Comparison of ENCODE assay signal across 8 cellular contexts in genomic region chr13:95676775-95677563, GRCh38. TPM values are rescaled to one million over a fixed set of nuclear protein-coding genes. Genes with fewer than 3 reads are reported as not detected.
DNase-seq lines count a peak whose midpoint lies in the region; ATAC-seq and TF ChIP-seq lines count a peak whose summit lies in the region.

Gene DNAJC3, plus strand, starts transcription at chr13:95677139. Its CDS starts 117 bp downstream, at chr13:95677256.

- H3K9me3 ChIP-seq in PC-3 (ENCODE audit: low read length), result no peaks in the 10 kb centered on the region
- H3K9me3 ChIP-seq in mucosa of descending colon, result peaks cover 2% of the 10 kb centered on the region

- peak within 1 kb of the TSS; percentile 71 for H3K27ac ChIP-seq in PC-3 (ENCODE audit: low read length)

- no TSS peak for BruUV-seq in PC-3 (replicated peaks; lab: Mats Ljungman, UMichigan)

- POLR2A ChIA-PET in PC-3 (lab: Charles Lee; ENCODE audit: unreplicated experiment), result interaction anchor here (0.5 to 0.6 kb wide), 2 partner anchors 16 to 157 kb away, joined by 3 read pairs; no protein-coding TSS in a partner anchor

- DNase-seq in DMS114 treated with DMSO at 0.1 percent for 48 hours (lab: John Stamatoyannopoulos, UW; ENCODE audit: unreplicated experiment) (peak; percentile 82), PC-3 (peak; percentile 94), activated T-cell treated with anti-CD3 and anti-CD28 coated beads for 48 hours (ENCODE audit: low read depth) (peak; percentile 98), epithelial cell of esophagus (ENCODE audit: low read depth) (peak; percentile 99), mucosa of descending colon (peak; percentile 99)
- peak; percentile 97 for DNase-seq in stimulated activated CD8-positive, alpha-beta memory T cell treated with anti-CD3 and anti-CD28 coated beads, Interleukin-4, amount 100 ng/mL, for 24 hours (ENCODE audit: low read depth)

- intact Hi-C loops in PC-3 (cut with micrococcal nuclease) (loop anchor here (5.0 to 10.0 kb wide), 2 partner anchors 98 to 155 kb away; no protein-coding TSS in a partner anchor), mucosa of descending colon (cut with DNase I, micrococcal nuclease) (no loop called here)

- H2AFZ ChIP-seq in PC-3 (ENCODE audit: low read length), result peak within 1 kb of the TSS; percentile 86

- CTCF ChIA-PET in PC-3 (lab: Charles Lee), result interaction anchor here (0.5 to 1.0 kb wide), 3 partner anchors 16 to 304 kb away, joined by 3 to 5 read pairs (median 5); no protein-coding TSS in a partner anchor

- no peaks in the 10 kb centered on the region for H3F3A ChIP-seq in PC-3 (ENCODE audit: low read length, unreplicated experiment)

- peak within 1 kb of the TSS; percentile 98 for H3K4me3 ChIP-seq in PC-3 (ENCODE audit: low read length)
- peak within 1 kb of the TSS; percentile 85 for H3K4me3 ChIP-seq in epithelial cell of esophagus (ENCODE audit: low read length)
- H3K4me3 ChIP-seq in mucosa of descending colon, result peak within 1 kb of the TSS; percentile 95

- peak; percentile 93 for ATAC-seq in GM21576 (IDR thresholded peaks at IDR 0.05; ENCODE audit: unreplicated experiment)
- peak; percentile 93 for ATAC-seq in PC-3
- peak; percentile 97 for ATAC-seq in mucosa of descending colon

- H3K4me1 ChIP-seq in PC-3 (ENCODE audit: insufficient read depth, low read length), result peaks cover 35% of the 10 kb centered on the region
- peaks cover 21% of the 10 kb centered on the region for H3K4me1 ChIP-seq in mucosa of descending colon (ENCODE audit: low read depth)

- H3K9me2 ChIP-seq in PC-3 (replicated peaks; ENCODE audit: low read length), result no peaks in the 10 kb centered on the region

- peaks cover 70% of the 10 kb centered on the region for H3K79me2 ChIP-seq in PC-3 (ENCODE audit: low read length)

- TF ChIP-seq CTCF in PC-3 (conservative IDR thresholded peaks at IDR 0.05; ENCODE audit: low read depth, low read length) (no peak), epithelial cell of esophagus (IDR thresholded peaks at IDR 0.05; ENCODE audit: insufficient read depth, low read depth, low read length, missing control alignments) (no peak), mucosa of descending colon (IDR thresholded peaks at IDR 0.05) (peak; percentile 8)

- TF ChIP-seq EP300 in Ishikawa (IDR thresholded peaks at IDR 0.05; ENCODE audit: borderline replicate concordance), result no peak; the same call in 1 of the 2 replicates

- H3K36me3 ChIP-seq in PC-3 (ENCODE audit: low read depth, low read length) (no peaks in the 10 kb centered on the region), mucosa of descending colon (ENCODE audit: low read depth) (no peaks in the 10 kb centered on the region)

- H3K9ac ChIP-seq in PC-3 (ENCODE audit: low read length), result peak within 1 kb of the TSS; percentile 95

- no peak for TF ChIP-seq RAD21 in Ishikawa (IDR thresholded peaks at IDR 0.05; ENCODE audit: low read depth)

- H3K4me2 ChIP-seq in PC-3 (ENCODE audit: low read length), result peak within 1 kb of the TSS; percentile 97

- H3K27me3 ChIP-seq in PC-3 (ENCODE audit: low read length), result no peaks in the 10 kb centered on the region

- H4K20me1 ChIP-seq in PC-3 (ENCODE audit: low read length), result peaks cover 18% of the 10 kb centered on the region

TF ChIP-seq in Ishikawa, 13 proteins besides CTCF, POLR2A, EP300 and RAD21:
- TF ChIP-seq REST (IDR thresholded peaks at IDR 0.05; ENCODE audit: low read depth), result no peak
- TF ChIP-seq TAF1 (IDR thresholded peaks at IDR 0.05; ENCODE audit: low read depth), result peak; percentile 93
- TF ChIP-seq FOXM1 (IDR thresholded peaks at IDR 0.05; ENCODE audit: borderline replicate concordance, low read depth), result no peak
- TF ChIP-seq TCF12 (IDR thresholded peaks at IDR 0.05; ENCODE audit: low read depth), result peak; percentile 10; the same call in 1 of the 2 replicates
- TF ChIP-seq CREB1 (IDR thresholded peaks at IDR 0.05; ENCODE audit: low read depth), result no peak
- 0 out of 2 replicates have a peak, but pooled peaks have one; percentile 43 for TF ChIP-seq ZBTB7A (IDR thresholded peaks at IDR 0.05; ENCODE audit: low read depth)
- no peak for TF ChIP-seq TEAD4 (IDR thresholded peaks at IDR 0.05)
- TF ChIP-seq NFIC (IDR thresholded peaks at IDR 0.05), result no peak
- TF ChIP-seq EGR1 (IDR thresholded peaks at IDR 0.05), result no peak
- TF ChIP-seq MAX (IDR thresholded peaks at IDR 0.05), result peak; percentile 92
- TF ChIP-seq USF1 (IDR thresholded peaks at IDR 0.05), result peak; percentile 43; the same call in 1 of the 2 replicates
- no peak for TF ChIP-seq CEBPB (IDR thresholded peaks at IDR 0.05)
- no peak for TF ChIP-seq YY1 (IDR thresholded peaks at IDR 0.05; ENCODE audit: low read depth)
TF ChIP-seq in Ishikawa: peak in this region for 5.

RNA-seq across cellular contexts. Expression of gene DNAJC3, which starts in this region (rescaled TPM):
- total RNA-seq in PC-3 (2014; rRNA removed) (17.8 and 20.5 TPM in 2 replicates), mucosa of descending colon (10 to 100 TPM; 48.6 to 60.5 (median 55.2) TPM)

Comparison
In these comparisons a context has a peak if more than half of its experiments do, and no peak if none do; other contexts are left out.
1. Peak in every context shown above with its lines: DNase-seq, ATAC-seq, H3K4me3 ChIP-seq and H3K27ac ChIP-seq.